In genomic region chr12:52310622-52311281, GRCh38 we compare ENCODE assay signal across 26 cellular contexts. TPM values are rescaled to one million over a fixed set of nuclear protein-coding genes. Genes with fewer than 3 reads are reported as not detected.
DNase-seq lines count a peak whose midpoint lies in the region; ATAC-seq and TF ChIP-seq lines count a peak whose summit lies in the region.
"Had no signal": no experiment of that assay in that cellular context is flagged by ENCODE, and none has a peak within 500 bp of the region (broad histone marks: within the 10 kb centered on the region; RNA-seq: fewer than 3 reads in every experiment).

No MANE protein-coding gene starts in this region.

- no peak overlapping the region for H3K4ac ChIP-seq in IMR-90 (ENCODE audit: low read depth, low read length)

- H3K4me1 ChIP-seq in IMR-90 (ENCODE audit: control insufficient read depth, insufficient read depth, low read length) = peaks cover 2% of the 10 kb centered on the region; the same call in 1 of the 2 replicates
- H3K4me1 ChIP-seq: BLaER1, HAP-1 had no signal

- no peak overlapping the region for H3K4me3 ChIP-seq in IMR-90 (ENCODE audit: insufficient read depth, low read depth, low read length)
- H3K4me3 ChIP-seq in cardiac fibroblast (replicated peaks in 1 of 2; ENCODE audit: low read depth in 2 of 2, low read length in 2 of 2) = no peak overlapping the region
- H3K4me3 ChIP-seq: BLaER1, HAP-1, lower lobe of right lung had no signal

- H3K9ac ChIP-seq in IMR-90 (ENCODE audit: low read depth, low read length) = no peak overlapping the region
- H3K9ac ChIP-seq: BLaER1, parathyroid adenoma had no signal

- H3K4me3 Mint-ChIP-seq in osteocyte (ENCODE audit: unreplicated experiment) = no peak overlapping the region
- H3K4me3 Mint-ChIP-seq: activated B cell treated with CpG ODN at 0.5 μM for 24 hours; activated CD4-positive, alpha-beta memory T cell treated with anti-CD3 and anti-CD28 coated beads for 36 hours; naive thymus-derived CD4-positive, alpha-beta T cell; stimulated activated naive CD8-positive, alpha-beta T cell treated with anti-CD3 and anti-CD28 coated beads, Interleukin-15, amount 100 ng/mL, for 72 hours; type B pancreatic cell had no signal

- no peak overlapping the region for H4K8ac ChIP-seq in IMR-90 (ENCODE audit: low read depth in 2 of 2, low read length in 2 of 2)

- H3K27ac Mint-ChIP-seq in osteocyte (ENCODE audit: unreplicated experiment) = no peak overlapping the region
- H3K27ac Mint-ChIP-seq: activated B cell treated with CpG ODN at 0.5 μM for 24 hours; activated CD4-positive, alpha-beta memory T cell treated with anti-CD3 and anti-CD28 coated beads for 36 hours; naive thymus-derived CD4-positive, alpha-beta T cell; stimulated activated naive CD8-positive, alpha-beta T cell treated with anti-CD3 and anti-CD28 coated beads, Interleukin-15, amount 100 ng/mL, for 72 hours; type B pancreatic cell had no signal

- H2BK120ac ChIP-seq in IMR-90 (ENCODE audit: low read depth, low read length) = no peak overlapping the region

- no peak overlapping the region for H2BK5ac ChIP-seq in IMR-90 (ENCODE audit: low read depth, low read length, poor library complexity, severe bottlenecking)

- no peaks in the 10 kb centered on the region for H3K36me3 Mint-ChIP-seq in osteocyte (ENCODE audit: unreplicated experiment)
- H3K36me3 Mint-ChIP-seq: activated CD4-positive, alpha-beta memory T cell treated with anti-CD3 and anti-CD28 coated beads for 36 hours; immature natural killer cell; type B pancreatic cell had no signal

- no peak overlapping the region for H3K18ac ChIP-seq in IMR-90 (ENCODE audit: low read depth, low read length)

- H3K27me3 Mint-ChIP-seq in osteocyte (ENCODE audit: unreplicated experiment) = peaks cover 24% of the 10 kb centered on the region

- intact Hi-C loops in IMR-90 (cut with micrococcal nuclease) = no loop called here
- intact Hi-C loops in posterior vena cava (cut with DNase I) = no loop called here

- TF ChIP-seq CTCF in IMR-90 (conservative IDR thresholded peaks at IDR 0.05; ENCODE audit: low read depth, low read length) (no peak), cardiac fibroblast (IDR thresholded peaks at IDR 0.05; ENCODE audit: low read depth, low read length) (no peak), osteocyte (IDR thresholded peaks at IDR 0.05) (no peak)

- H3K56ac ChIP-seq in IMR-90 (ENCODE audit: extremely low read depth, insufficient read depth, low read length) = no peak overlapping the region

- H3K79me1 ChIP-seq in IMR-90 (ENCODE audit: low read depth in 1 of 2, low read length in 2 of 2) = no peaks in the 10 kb centered on the region

- POLR2A ChIA-PET in IMR-90 (lab: Charles Lee; ENCODE audit: unreplicated experiment) = no interaction called here

- no peaks in the 10 kb centered on the region for H4K20me1 ChIP-seq in IMR-90 (ENCODE audit: insufficient read depth, low read length)
- H4K20me1 ChIP-seq: BLaER1 had no signal

- H3K14ac ChIP-seq in IMR-90 (replicated peaks; ENCODE audit: low read depth, low read length) = no peak overlapping the region

- no TSS peak for BruUV-seq in IMR-90 (replicated peaks; lab: Mats Ljungman, UMichigan)

- no peak overlapping the region for H2AFZ ChIP-seq in IMR-90 (replicated peaks; ENCODE audit: low read length, poor library complexity)
- H2AFZ ChIP-seq: parathyroid adenoma had no signal

- TF ChIP-seq POLR2A in IMR-90 (IDR thresholded peaks at IDR 0.05; ENCODE audit: low read depth, low read length) = no peak

- no peak overlapping the region; the same call in 1 of the 2 replicates for H2AK5ac ChIP-seq in IMR-90 (ENCODE audit: low read depth, low read length)

- no peak overlapping the region; the same call in 1 of the 2 replicates for H2BK20ac ChIP-seq in IMR-90 (ENCODE audit: low read depth, low read length)

- H3K27ac ChIP-seq in IMR-90 (ENCODE audit: insufficient read depth, low read length) = no peak overlapping the region
- H3K27ac ChIP-seq: BLaER1, lower lobe of right lung, parathyroid adenoma had no signal

- H4K91ac ChIP-seq in IMR-90 (ENCODE audit: insufficient read depth, low read depth, low read length) = no peak overlapping the region

- no peaks in the 10 kb centered on the region; the same call in 1 of the 2 replicates for H3K9me1 ChIP-seq in IMR-90 (ENCODE audit: insufficient read depth, low read length)

- H3K23ac ChIP-seq in IMR-90 (ENCODE audit: low read depth, low read length) = no peak overlapping the region

- CTCF ChIA-PET in IMR-90 (lab: Yijun Ruan, JAX) = interaction anchor here (0.6 to 1.1 kb wide), 4 partner anchors 17 to 285 kb away, joined by 3 to 4 read pairs (median 4); no protein-coding TSS in a partner anchor

- no peak overlapping the region for H3K4me2 ChIP-seq in IMR-90 (ENCODE audit: low read depth, low read length)
- H3K4me2 ChIP-seq: BLaER1 had no signal

- H4K5ac ChIP-seq in IMR-90 (ENCODE audit: low read depth, low read length) = no peak overlapping the region

- dilution Hi-C loops in IMR-90 (cut with HindIII; ENCODE audit: low sequenced_read_pairs, unreplicated experiment) = no loop called here

- no peaks in the 10 kb centered on the region for H3K9me3 Mint-ChIP-seq in osteocyte (ENCODE audit: unreplicated experiment)
- H3K9me3 Mint-ChIP-seq: activated B cell treated with CpG ODN at 0.5 μM for 24 hours; activated CD4-positive, alpha-beta memory T cell treated with anti-CD3 and anti-CD28 coated beads for 36 hours; naive thymus-derived CD4-positive, alpha-beta T cell; stimulated activated naive CD8-positive, alpha-beta T cell treated with anti-CD3 and anti-CD28 coated beads, Interleukin-15, amount 100 ng/mL, for 72 hours; type B pancreatic cell had no signal

- ATAC-seq in IMR-90 (ENCODE audit: low read depth) = peak; percentile 9; the same call in 1 of the 2 replicates
- ATAC-seq: lower lobe of right lung; naive thymus-derived CD4-positive, alpha-beta T cell; stimulated activated naive CD8-positive, alpha-beta T cell treated with anti-CD3 and anti-CD28 coated beads, Interleukin-15, amount 100 ng/mL, for 72 hours had no signal

- DNase-seq in EH (ENCODE audit: low read depth) (peak; percentile 62), IMR-90 (peak; percentile 34), cardiac fibroblast (ENCODE audit: low read depth in 2 of 2) (peak; percentile 29 to 56), osteocyte (ENCODE audit: extremely low spot score, unreplicated experiment) (peak; percentile 57), posterior vena cava (ENCODE audit: low spot score) (no peak), RPMI8226 (no peak)
- DNase-seq in central memory CD4-positive, alpha-beta T cell = no peak
- DNase-seq: activated B cell treated with CpG ODN at 0.5 μM for 24 hours; activated CD4-positive, alpha-beta memory T cell treated with anti-CD3 and anti-CD28 coated beads for 36 hours; activated T-cell treated with anti-CD3 and anti-CD28 coated beads for 4 hours; immature natural killer cell; lower lobe of right lung; naive thymus-derived CD4-positive, alpha-beta T cell; NCI-H2081 treated with DMSO at 0.1 percent for 48 hours; NCI-H774; SHP77 treated with DMSO at 0.1 percent for 48 hours; stimulated activated CD4-positive, alpha-beta T cell treated with anti-CD3 and anti-CD28 coated beads, Interleukin-4, amount 100 ng/mL, for 1 hour; stimulated activated naive CD8-positive, alpha-beta T cell treated with anti-CD3 and anti-CD28 coated beads, Interleukin-15, amount 100 ng/mL, for 72 hours had no signal

- 53% methylated on average over 4 of the region's 5 CpGs; no CpG with 5 or more reads in 1 of the 2 experiments for WGBS in IMR-90 (ENCODE audit: extremely low coverage in 2 of 2, insufficient read length in 1 of 2), 2 experiments

- no peak for TF ChIP-seq RAD21 in IMR-90 (IDR thresholded peaks at IDR 0.05; ENCODE audit: low read length)

- peaks cover 74% of the 10 kb centered on the region for H3K27me3 ChIP-seq in IMR-90 (ENCODE audit: control insufficient read depth, insufficient read depth, low read length)

- H3K9me3 ChIP-seq in IMR-90 (ENCODE audit: control insufficient read depth, insufficient read depth, low read length) = no peaks in the 10 kb centered on the region
- H3K9me3 ChIP-seq: BLaER1, HAP-1, lower lobe of right lung had no signal

- in situ Hi-C loops in IMR-90 (cut with MboI; ENCODE audit: low sequenced_read_pairs) = no loop called here

- H3K36me3 ChIP-seq in IMR-90 (ENCODE audit: control insufficient read depth, insufficient read depth, low read length) = no peaks in the 10 kb centered on the region
- H3K36me3 ChIP-seq: BLaER1, HAP-1, lower lobe of right lung had no signal

- no peak overlapping the region for H2BK15ac ChIP-seq in IMR-90 (ENCODE audit: low read depth, low read length)

- H2AK9ac ChIP-seq in IMR-90 (replicated peaks; ENCODE audit: low read depth, low read length, poor library complexity) = no peak overlapping the region

- peaks cover 9% of the 10 kb centered on the region for H3K4me1 Mint-ChIP-seq in osteocyte (ENCODE audit: unreplicated experiment)

TF ChIP-seq in IMR-90, 13 proteins besides CTCF, POLR2A, EP300 and RAD21:
- TF ChIP-seq FOS (IDR thresholded peaks at IDR 0.05; ENCODE audit: low read depth, low read length) = peak; percentile 11; the same call in 1 of the 2 replicates
- TF ChIP-seq CHD1 (IDR thresholded peaks at IDR 0.05; ENCODE audit: low read depth, low read length) = no peak

RNA-seq across cellular contexts. Expression of gene KRT83, which starts 10.4 kb away (rescaled TPM):
- not detected in 2 replicates for total RNA-seq in IMR-90 (2012; rRNA removed)
- polyA plus RNA-seq in IMR-90 (2012; rRNA removed) = not detected in 2 replicates
- polyA plus RNA-seq in IMR-90 (2012; cell fraction: cytosol; rRNA removed) = not detected in 2 replicates
- not detected in 2 replicates for polyA plus RNA-seq in IMR-90 (2012; cell fraction: nucleus; rRNA removed; ENCODE audit: low replicate concordance)
- not detected in 2 replicates for total RNA-seq in osteocyte
- not detected for total RNA-seq in posterior vena cava
- total RNA-seq: activated B cell treated with CpG ODN at 0.5 μM for 24 hours; activated CD4-positive, alpha-beta memory T cell treated with anti-CD3 and anti-CD28 coated beads for 36 hours; chondrocyte; fibroblast of lung; lower lobe of right lung; naive thymus-derived CD4-positive, alpha-beta T cell; skeletal muscle tissue; T-helper 1 cell treated with Interleukin-12 subunit alpha and Interleukin-12 subunit beta and Interleukin-4 antibody, amounts not matched to agents 30 ng/mL and 1 ng/mL, for 36 hours had no signal
- polyA plus RNA-seq: fibroblast of lung; immature natural killer cell; naive thymus-derived CD4-positive, alpha-beta T cell had no signal

RNA-seq across cellular contexts. Expression of gene KRT81, which starts 19.4 kb away (rescaled TPM):
- total RNA-seq in IMR-90 (2012; rRNA removed) (under 0.01 TPM in 2 replicates), osteocyte (0.50 and 0.83 TPM in 2 replicates), posterior vena cava (not detected)
- polyA plus RNA-seq in IMR-90 (2012; rRNA removed) = 0.05 and 0.29 TPM in 2 replicates
- polyA plus RNA-seq in IMR-90 (2012; cell fraction: cytosol; rRNA removed) = 0.17 and 0.21 TPM in 2 replicates
- polyA plus RNA-seq in IMR-90 (2012; cell fraction: nucleus; rRNA removed; ENCODE audit: low replicate concordance) = 0.09 and 0.13 TPM in 2 replicates
- total RNA-seq: activated B cell treated with CpG ODN at 0.5 μM for 24 hours; activated CD4-positive, alpha-beta memory T cell treated with anti-CD3 and anti-CD28 coated beads for 36 hours; fibroblast of lung; lower lobe of right lung; skeletal muscle tissue; T-helper 1 cell treated with Interleukin-12 subunit alpha and Interleukin-12 subunit beta and Interleukin-4 antibody, amounts not matched to agents 30 ng/mL and 1 ng/mL, for 36 hours had no signal
- polyA plus RNA-seq: fibroblast of lung; naive thymus-derived CD4-positive, alpha-beta T cell had no signal

RNA-seq across cellular contexts. Expression of gene KRT86, which starts 36.3 kb away (rescaled TPM):
- total RNA-seq in IMR-90 (2012; rRNA removed) (not detected in 2 replicates), osteocyte (0.24 TPM in 2 replicates), posterior vena cava (not detected)
- polyA plus RNA-seq in IMR-90 (2012; rRNA removed) = 0.06 TPM in 1 of 2 replicates, not detected in the other
- 0.01 TPM in 1 of 2 replicates, not detected in the other for polyA plus RNA-seq in IMR-90 (2012; cell fraction: cytosol; rRNA removed)
- 0.03 TPM in 1 of 2 replicates, not detected in the other for polyA plus RNA-seq in IMR-90 (2012; cell fraction: nucleus; rRNA removed; ENCODE audit: low replicate concordance)
- total RNA-seq: activated B cell treated with CpG ODN at 0.5 μM for 24 hours had no signal
- polyA plus RNA-seq: naive thymus-derived CD4-positive, alpha-beta T cell had no signal

RNA-seq across cellular contexts. Expression of gene KRT85, which starts 56.5 kb away (rescaled TPM):
- total RNA-seq in IMR-90 (2012; rRNA removed) = not detected in 2 replicates
- polyA plus RNA-seq in IMR-90 (2012; rRNA removed) = not detected in 2 replicates
- not detected in 2 replicates for polyA plus RNA-seq in IMR-90 (2012; cell fraction: cytosol; rRNA removed)
- polyA plus RNA-seq in IMR-90 (2012; cell fraction: nucleus; rRNA removed; ENCODE audit: low replicate concordance) = not detected in 2 replicates
- not detected in 2 replicates for total RNA-seq in osteocyte
- total RNA-seq in posterior vena cava = not detected
- total RNA-seq: activated B cell treated with CpG ODN at 0.5 μM for 24 hours; activated CD4-positive, alpha-beta memory T cell treated with anti-CD3 and anti-CD28 coated beads for 36 hours; chondrocyte; fibroblast of lung; lower lobe of right lung; naive thymus-derived CD4-positive, alpha-beta T cell; T-helper 1 cell treated with Interleukin-12 subunit alpha and Interleukin-12 subunit beta and Interleukin-4 antibody, amounts not matched to agents 30 ng/mL and 1 ng/mL, for 36 hours had no signal
- polyA plus RNA-seq: fibroblast of lung; immature natural killer cell; naive thymus-derived CD4-positive, alpha-beta T cell had no signal

Comparison
In these comparisons a context has a peak if more than half of its experiments do, and no peak if none do; other contexts are left out.
1. DNase-seq: peak in EH (single experiment), IMR-90 (single experiment), cardiac fibroblast (2 of 2) and osteocyte (single experiment); none in posterior vena cava (single experiment), central memory CD4-positive, alpha-beta T cell (single experiment) and RPMI8226 (single experiment).